In the genomic region with DNA sequence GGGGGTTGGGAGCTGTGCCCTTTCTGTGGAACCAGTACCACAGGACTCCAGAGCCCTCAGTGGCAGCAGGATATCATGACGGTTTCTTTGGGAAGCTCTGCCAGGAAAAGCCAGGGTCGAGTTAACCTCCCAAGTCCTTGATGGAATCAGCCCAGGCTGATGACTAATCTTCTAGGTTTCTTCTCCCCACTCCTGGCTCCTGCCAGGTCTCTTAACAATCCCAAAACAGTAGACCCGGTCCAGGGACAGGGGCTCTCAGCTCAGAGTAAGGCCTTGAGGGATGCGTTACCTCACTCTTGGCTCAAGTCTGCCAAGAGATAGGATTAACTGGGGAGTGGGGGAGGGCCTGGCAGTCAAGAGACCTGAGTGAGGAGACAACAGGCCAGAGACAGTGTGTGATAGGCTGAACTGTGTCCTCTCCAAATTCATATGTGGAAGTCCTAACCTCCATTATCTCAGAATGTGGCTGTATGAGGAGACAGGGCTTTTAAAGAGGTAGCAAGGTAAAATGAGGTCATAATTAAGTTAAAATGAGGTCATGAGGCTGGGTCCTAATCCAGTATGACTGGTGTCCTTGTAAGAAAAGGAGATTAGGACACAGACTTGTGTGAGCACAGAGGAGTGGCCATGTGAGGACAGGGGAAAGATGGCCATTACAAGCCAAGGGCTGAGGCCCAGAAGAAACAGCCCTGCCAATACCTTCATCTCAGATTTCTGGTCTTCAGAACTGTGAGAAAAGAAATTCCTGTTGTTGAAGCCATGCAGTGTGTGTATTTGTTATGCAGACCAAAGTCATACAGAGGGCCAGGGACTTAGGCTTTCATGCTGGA, we compare ENCODE assay signal across 1 cellular context.
TF ChIP-seq lines count a peak whose summit lies in the region.

No MANE protein-coding gene starts in this region.

TF ChIP-seq in WTC11, 78 proteins besides CTCF, POLR2A, EP300 and RAD21 (continued from another document):
- TF ChIP-seq, protein P1, sequence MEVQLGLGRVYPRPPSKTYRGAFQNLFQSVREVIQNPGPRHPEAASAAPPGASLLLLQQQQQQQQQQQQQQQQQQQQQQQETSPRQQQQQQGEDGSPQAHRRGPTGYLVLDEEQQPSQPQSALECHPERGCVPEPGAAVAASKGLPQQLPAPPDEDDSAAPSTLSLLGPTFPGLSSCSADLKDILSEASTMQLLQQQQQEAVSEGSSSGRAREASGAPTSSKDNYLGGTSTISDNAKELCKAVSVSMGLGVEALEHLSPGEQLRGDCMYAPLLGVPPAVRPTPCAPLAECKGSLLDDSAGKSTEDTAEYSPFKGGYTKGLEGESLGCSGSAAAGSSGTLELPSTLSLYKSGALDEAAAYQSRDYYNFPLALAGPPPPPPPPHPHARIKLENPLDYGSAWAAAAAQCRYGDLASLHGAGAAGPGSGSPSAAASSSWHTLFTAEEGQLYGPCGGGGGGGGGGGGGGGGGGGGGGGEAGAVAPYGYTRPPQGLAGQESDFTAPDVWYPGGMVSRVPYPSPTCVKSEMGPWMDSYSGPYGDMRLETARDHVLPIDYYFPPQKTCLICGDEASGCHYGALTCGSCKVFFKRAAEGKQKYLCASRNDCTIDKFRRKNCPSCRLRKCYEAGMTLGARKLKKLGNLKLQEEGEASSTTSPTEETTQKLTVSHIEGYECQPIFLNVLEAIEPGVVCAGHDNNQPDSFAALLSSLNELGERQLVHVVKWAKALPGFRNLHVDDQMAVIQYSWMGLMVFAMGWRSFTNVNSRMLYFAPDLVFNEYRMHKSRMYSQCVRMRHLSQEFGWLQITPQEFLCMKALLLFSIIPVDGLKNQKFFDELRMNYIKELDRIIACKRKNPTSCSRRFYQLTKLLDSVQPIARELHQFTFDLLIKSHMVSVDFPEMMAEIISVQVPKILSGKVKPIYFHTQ (CRISPR knock-in tag; IDR thresholded peaks at IDR 0.05), result no peak
- TF ChIP-seq TP53 (CRISPR knock-in tag; IDR thresholded peaks at IDR 0.05) (no peak), GTF2I (CRISPR knock-in tag; conservative IDR thresholded peaks at IDR 0.05) (no peak), ZNF263 (CRISPR knock-in tag; IDR thresholded peaks at IDR 0.05; ENCODE audit: low read depth) (no peak), CREB1 (CRISPR knock-in tag; IDR thresholded peaks at IDR 0.05) (no peak), JAZF1 (CRISPR knock-in tag; IDR thresholded peaks at IDR 0.05) (no peak), MXD4 (CRISPR knock-in tag; IDR thresholded peaks at IDR 0.05; ENCODE audit: borderline replicate concordance) (no peak), ETV6 (CRISPR knock-in tag; IDR thresholded peaks at IDR 0.05) (no peak), ELF4 (CRISPR knock-in tag; IDR thresholded peaks at IDR 0.05; ENCODE audit: low read depth) (no peak), FOXP1 (CRISPR knock-in tag; IDR thresholded peaks at IDR 0.05; ENCODE audit: borderline replicate concordance) (no peak), PRRX2 (CRISPR knock-in tag; IDR thresholded peaks at IDR 0.05) (no peak), TEAD4 (CRISPR knock-in tag; IDR thresholded peaks at IDR 0.05) (no peak), NR1H2 (CRISPR knock-in tag; IDR thresholded peaks at IDR 0.05) (no peak)
- TF ChIP-seq, protein P2, sequence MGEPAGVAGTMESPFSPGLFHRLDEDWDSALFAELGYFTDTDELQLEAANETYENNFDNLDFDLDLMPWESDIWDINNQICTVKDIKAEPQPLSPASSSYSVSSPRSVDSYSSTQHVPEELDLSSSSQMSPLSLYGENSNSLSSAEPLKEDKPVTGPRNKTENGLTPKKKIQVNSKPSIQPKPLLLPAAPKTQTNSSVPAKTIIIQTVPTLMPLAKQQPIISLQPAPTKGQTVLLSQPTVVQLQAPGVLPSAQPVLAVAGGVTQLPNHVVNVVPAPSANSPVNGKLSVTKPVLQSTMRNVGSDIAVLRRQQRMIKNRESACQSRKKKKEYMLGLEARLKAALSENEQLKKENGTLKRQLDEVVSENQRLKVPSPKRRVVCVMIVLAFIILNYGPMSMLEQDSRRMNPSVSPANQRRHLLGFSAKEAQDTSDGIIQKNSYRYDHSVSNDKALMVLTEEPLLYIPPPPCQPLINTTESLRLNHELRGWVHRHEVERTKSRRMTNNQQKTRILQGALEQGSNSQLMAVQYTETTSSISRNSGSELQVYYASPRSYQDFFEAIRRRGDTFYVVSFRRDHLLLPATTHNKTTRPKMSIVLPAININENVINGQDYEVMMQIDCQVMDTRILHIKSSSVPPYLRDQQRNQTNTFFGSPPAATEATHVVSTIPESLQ (CRISPR knock-in tag; IDR thresholded peaks at IDR 0.05), result no peak
- TF ChIP-seq, protein P3, sequence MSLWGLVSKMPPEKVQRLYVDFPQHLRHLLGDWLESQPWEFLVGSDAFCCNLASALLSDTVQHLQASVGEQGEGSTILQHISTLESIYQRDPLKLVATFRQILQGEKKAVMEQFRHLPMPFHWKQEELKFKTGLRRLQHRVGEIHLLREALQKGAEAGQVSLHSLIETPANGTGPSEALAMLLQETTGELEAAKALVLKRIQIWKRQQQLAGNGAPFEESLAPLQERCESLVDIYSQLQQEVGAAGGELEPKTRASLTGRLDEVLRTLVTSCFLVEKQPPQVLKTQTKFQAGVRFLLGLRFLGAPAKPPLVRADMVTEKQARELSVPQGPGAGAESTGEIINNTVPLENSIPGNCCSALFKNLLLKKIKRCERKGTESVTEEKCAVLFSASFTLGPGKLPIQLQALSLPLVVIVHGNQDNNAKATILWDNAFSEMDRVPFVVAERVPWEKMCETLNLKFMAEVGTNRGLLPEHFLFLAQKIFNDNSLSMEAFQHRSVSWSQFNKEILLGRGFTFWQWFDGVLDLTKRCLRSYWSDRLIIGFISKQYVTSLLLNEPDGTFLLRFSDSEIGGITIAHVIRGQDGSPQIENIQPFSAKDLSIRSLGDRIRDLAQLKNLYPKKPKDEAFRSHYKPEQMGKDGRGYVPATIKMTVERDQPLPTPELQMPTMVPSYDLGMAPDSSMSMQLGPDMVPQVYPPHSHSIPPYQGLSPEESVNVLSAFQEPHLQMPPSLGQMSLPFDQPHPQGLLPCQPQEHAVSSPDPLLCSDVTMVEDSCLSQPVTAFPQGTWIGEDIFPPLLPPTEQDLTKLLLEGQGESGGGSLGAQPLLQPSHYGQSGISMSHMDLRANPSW (CRISPR knock-in tag; conservative IDR thresholded peaks at IDR 0.05; ENCODE audit: low read depth), result no peak
- TF ChIP-seq, protein P4, sequence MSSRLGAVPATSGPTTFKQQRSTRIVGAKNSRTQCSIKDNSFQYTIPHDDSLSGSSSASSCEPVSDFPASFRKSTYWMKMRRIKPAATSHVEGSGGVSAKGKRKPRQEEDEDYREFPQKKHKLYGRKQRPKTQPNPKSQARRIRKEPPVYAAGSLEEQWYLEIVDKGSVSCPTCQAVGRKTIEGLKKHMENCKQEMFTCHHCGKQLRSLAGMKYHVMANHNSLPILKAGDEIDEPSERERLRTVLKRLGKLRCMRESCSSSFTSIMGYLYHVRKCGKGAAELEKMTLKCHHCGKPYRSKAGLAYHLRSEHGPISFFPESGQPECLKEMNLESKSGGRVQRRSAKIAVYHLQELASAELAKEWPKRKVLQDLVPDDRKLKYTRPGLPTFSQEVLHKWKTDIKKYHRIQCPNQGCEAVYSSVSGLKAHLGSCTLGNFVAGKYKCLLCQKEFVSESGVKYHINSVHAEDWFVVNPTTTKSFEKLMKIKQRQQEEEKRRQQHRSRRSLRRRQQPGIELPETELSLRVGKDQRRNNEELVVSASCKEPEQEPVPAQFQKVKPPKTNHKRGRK (CRISPR knock-in tag; IDR thresholded peaks at IDR 0.05; ENCODE audit: borderline replicate concordance), result no peak
- TF ChIP-seq, protein P5, sequence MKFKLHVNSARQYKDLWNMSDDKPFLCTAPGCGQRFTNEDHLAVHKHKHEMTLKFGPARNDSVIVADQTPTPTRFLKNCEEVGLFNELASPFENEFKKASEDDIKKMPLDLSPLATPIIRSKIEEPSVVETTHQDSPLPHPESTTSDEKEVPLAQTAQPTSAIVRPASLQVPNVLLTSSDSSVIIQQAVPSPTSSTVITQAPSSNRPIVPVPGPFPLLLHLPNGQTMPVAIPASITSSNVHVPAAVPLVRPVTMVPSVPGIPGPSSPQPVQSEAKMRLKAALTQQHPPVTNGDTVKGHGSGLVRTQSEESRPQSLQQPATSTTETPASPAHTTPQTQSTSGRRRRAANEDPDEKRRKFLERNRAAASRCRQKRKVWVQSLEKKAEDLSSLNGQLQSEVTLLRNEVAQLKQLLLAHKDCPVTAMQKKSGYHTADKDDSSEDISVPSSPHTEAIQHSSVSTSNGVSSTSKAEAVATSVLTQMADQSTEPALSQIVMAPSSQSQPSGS (CRISPR knock-in tag; IDR thresholded peaks at IDR 0.05; ENCODE audit: borderline replicate concordance, low read depth), result no peak
- TF ChIP-seq, protein P6, sequence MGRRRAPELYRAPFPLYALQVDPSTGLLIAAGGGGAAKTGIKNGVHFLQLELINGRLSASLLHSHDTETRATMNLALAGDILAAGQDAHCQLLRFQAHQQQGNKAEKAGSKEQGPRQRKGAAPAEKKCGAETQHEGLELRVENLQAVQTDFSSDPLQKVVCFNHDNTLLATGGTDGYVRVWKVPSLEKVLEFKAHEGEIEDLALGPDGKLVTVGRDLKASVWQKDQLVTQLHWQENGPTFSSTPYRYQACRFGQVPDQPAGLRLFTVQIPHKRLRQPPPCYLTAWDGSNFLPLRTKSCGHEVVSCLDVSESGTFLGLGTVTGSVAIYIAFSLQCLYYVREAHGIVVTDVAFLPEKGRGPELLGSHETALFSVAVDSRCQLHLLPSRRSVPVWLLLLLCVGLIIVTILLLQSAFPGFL (CRISPR knock-in tag; IDR thresholded peaks at IDR 0.05; ENCODE audit: borderline replicate concordance), result no peak
